Comparison of ENCODE assay signal across 8 cellular contexts in genomic region chrX:125203737-125204578, GRCh38.
DNase-seq lines count a peak whose midpoint lies in the region; ATAC-seq and TF ChIP-seq lines count a peak whose summit lies in the region.

No MANE protein-coding gene starts in this region.

- ATAC-seq in stimulated activated effector memory CD8-positive, alpha-beta T cell treated with anti-CD3 and anti-CD28 coated beads, Interleukin-12 subunit alpha, Interleukin-12 subunit beta, amount 100 ng/mL, for 72 hours, result peak; percentile 61
- ATAC-seq in GM21737 (IDR thresholded peaks at IDR 0.05; ENCODE audit: unreplicated experiment), result no peak

- H3K9me3 Mint-ChIP-seq in stimulated activated effector memory CD8-positive, alpha-beta T cell treated with anti-CD3 and anti-CD28 coated beads, Interleukin-12 subunit alpha, Interleukin-12 subunit beta, amount 100 ng/mL, for 72 hours, result no peaks in the 10 kb centered on the region

- peak overlapping the region; percentile 77 for H3K4me3 Mint-ChIP-seq in stimulated activated effector memory CD8-positive, alpha-beta T cell treated with anti-CD3 and anti-CD28 coated beads, Interleukin-12 subunit alpha, Interleukin-12 subunit beta, amount 100 ng/mL, for 72 hours

- peaks cover 26% of the 10 kb centered on the region for H3K4me1 Mint-ChIP-seq in stimulated activated effector memory CD8-positive, alpha-beta T cell treated with anti-CD3 and anti-CD28 coated beads, Interleukin-12 subunit alpha, Interleukin-12 subunit beta, amount 100 ng/mL, for 72 hours

- no peak overlapping the region for H3K27ac Mint-ChIP-seq in stimulated activated effector memory CD8-positive, alpha-beta T cell treated with anti-CD3 and anti-CD28 coated beads, Interleukin-12 subunit alpha, Interleukin-12 subunit beta, amount 100 ng/mL, for 72 hours

- no peaks in the 10 kb centered on the region for H3K36me3 Mint-ChIP-seq in stimulated activated effector memory CD8-positive, alpha-beta T cell treated with anti-CD3 and anti-CD28 coated beads, Interleukin-12 subunit alpha, Interleukin-12 subunit beta, amount 100 ng/mL, for 72 hours

- peak overlapping the region; percentile 92 for H3K27ac ChIP-seq in C4-2B

- peak overlapping the region; percentile 42 for H3K4me3 ChIP-seq in astrocyte of the cerebellum (ENCODE audit: low read depth, low read length)

- no peak for TF ChIP-seq CTCF in C4-2B (conservative IDR thresholded peaks at IDR 0.05)
- TF ChIP-seq CTCF in astrocyte of the cerebellum (IDR thresholded peaks at IDR 0.05; ENCODE audit: low read depth, low read length, missing control alignments), result no peak

- in situ Hi-C loops in astrocyte of the cerebellum (cut with HindIII; ENCODE audit: low sequenced_read_pairs), result no loop called here

- DNase-seq in NCI-H1105 (lab: John Stamatoyannopoulos, UW) (peak; percentile 55), astrocyte of the cerebellum (ENCODE audit: low read depth) (peak; percentile 15), inferior parietal cortex (ENCODE audit: extremely low spot score) (peak; percentile 38), DMS79 treated with DMSO at 0.1 percent for 48 hours (lab: John Stamatoyannopoulos, UW) (no peak), NCI-H526 treated with DMSO at 0.1 percent for 48 hours (lab: John Stamatoyannopoulos, UW) (no peak)
- DNase-seq in stimulated activated effector memory CD8-positive, alpha-beta T cell treated with anti-CD3 and anti-CD28 coated beads, Interleukin-12 subunit alpha, Interleukin-12 subunit beta, amount 100 ng/mL, for 72 hours (ENCODE audit: low spot score in 2 of 2), result peak in 1 of 2 donors; percentile 48

Comparison
In these comparisons a context has a peak if more than half of its experiments do, and no peak if none do; other contexts are left out.
1. DNase-seq: peak in NCI-H1105 (single experiment), astrocyte of the cerebellum (single experiment) and inferior parietal cortex (single experiment); none in DMS79 treated with DMSO at 0.1 percent for 48 hours (single experiment) and NCI-H526 treated with DMSO at 0.1 percent for 48 hours (single experiment).